Comparison of ENCODE assay signal across 8 cellular contexts in the genomic region with DNA sequence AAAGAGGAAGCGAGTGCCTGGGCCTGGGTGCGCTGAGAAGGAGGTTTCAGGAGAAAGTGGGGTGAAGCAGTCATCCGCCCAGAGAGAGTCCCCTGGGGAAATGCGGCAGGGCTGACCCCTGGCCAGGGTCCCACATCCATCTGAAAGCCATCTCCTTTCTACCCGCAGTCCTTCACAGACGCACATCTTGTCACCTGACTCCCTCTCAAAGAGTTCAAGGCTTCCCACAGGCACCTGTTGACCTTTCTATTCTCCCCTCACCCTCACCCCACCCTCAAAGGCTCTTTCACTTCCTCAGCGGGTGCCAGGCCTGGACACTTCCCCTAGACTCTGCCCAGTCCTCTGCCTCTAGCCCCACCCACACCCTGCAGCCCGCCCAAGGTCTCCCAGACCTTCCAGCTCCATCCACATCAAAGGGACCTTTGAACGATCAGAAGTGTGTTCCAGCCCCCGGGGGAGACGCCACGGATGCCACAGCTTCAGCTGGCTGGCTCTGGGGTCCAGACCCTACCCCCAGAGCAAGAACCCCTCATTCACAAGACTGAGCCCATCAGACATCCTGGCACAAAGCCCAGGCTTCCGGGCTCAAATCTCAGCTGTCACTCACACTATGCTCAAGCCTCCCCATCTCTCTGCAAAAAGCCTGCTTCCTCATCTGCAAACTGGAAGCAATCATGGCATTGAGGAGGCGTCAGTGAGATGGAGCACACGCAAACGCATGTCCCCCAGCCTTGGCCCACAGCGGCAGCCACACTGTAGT. TPM values are rescaled to one million over a fixed set of nuclear protein-coding genes. Genes with fewer than 3 reads are reported as not detected.
DNase-seq lines count a peak whose midpoint lies in the region; ATAC-seq, FAIRE-seq and TF ChIP-seq lines count a peak whose summit lies in the region.

No MANE protein-coding gene starts in this region.

- H3K4me3 Mint-ChIP-seq in activated T-cell treated with anti-CD3 and anti-CD28 coated beads, Interleukin-2, amount 50 U/mL, for 4 hours = peak overlapping the region; percentile 77

- TF ChIP-seq POLR2A in GM15510 (IDR thresholded peaks at IDR 0.05; ENCODE audit: borderline replicate concordance, extremely low read depth, insufficient read length) = peak; percentile 36
- no peak for TF ChIP-seq POLR2A in heart left ventricle (IDR thresholded peaks at IDR 0.05)
- no peak for TF ChIP-seq POLR2A in stomach (IDR thresholded peaks at IDR 0.05)

- 40 to 53% (median 44%) methylated on average over 15 to 17 of the region's 17 CpGs for WGBS in heart left ventricle, 4 donors
- 42 to 66% (median 61%) methylated on average over 14 to 17 of the region's 17 CpGs for WGBS in stomach, 5 donors

- H3K4me1 Mint-ChIP-seq in activated T-cell treated with anti-CD3 and anti-CD28 coated beads, Interleukin-2, amount 50 U/mL, for 4 hours (ENCODE audit: low read depth) = peaks cover 40% of the 10 kb centered on the region

- DNase-seq in Jurkat, Clone E6-1 (ENCODE audit: low read depth, low spot score) = peak; percentile 71
- DNase-seq in activated T-cell treated with anti-CD3 and anti-CD28 coated beads, Interleukin-2, amount 50 U/mL, for 4 hours = no peak
- peak; percentile 64 to 84 (median 72) for DNase-seq in heart left ventricle
- peak; percentile 48 for DNase-seq in stomach
- DNase-seq in NCI-H1417 (lab: John Stamatoyannopoulos, UW) = no peak
- DNase-seq in D721Med (ENCODE audit: insufficient read length, low spot score) = no peak

- H3K9me3 Mint-ChIP-seq in activated T-cell treated with anti-CD3 and anti-CD28 coated beads, Interleukin-2, amount 50 U/mL, for 4 hours = no peaks in the 10 kb centered on the region

- ATAC-seq in GM21619 (IDR thresholded peaks at IDR 0.05; ENCODE audit: unreplicated experiment) (peak; percentile 42), heart left ventricle (peak; percentile 29 to 71 (median 56))
- ATAC-seq in activated T-cell treated with anti-CD3 and anti-CD28 coated beads, Interleukin-2, amount 50 U/mL, for 4 hours = peak; percentile 7 to 26

- H3K27me3 Mint-ChIP-seq in activated T-cell treated with anti-CD3 and anti-CD28 coated beads, Interleukin-2, amount 50 U/mL, for 4 hours (ENCODE audit: low read depth) = no peaks in the 10 kb centered on the region

- H3K4me1 ChIP-seq in heart left ventricle = peaks cover 11 to 63% (median 36%) of the 10 kb centered on the region in 12 donors
- peaks cover 28 to 60% (median 47%) of the 10 kb centered on the region in 4 donors for H3K4me1 ChIP-seq in stomach

- H3K36me3 Mint-ChIP-seq in activated T-cell treated with anti-CD3 and anti-CD28 coated beads, Interleukin-2, amount 50 U/mL, for 4 hours (ENCODE audit: insufficient read depth) = no peaks in the 10 kb centered on the region

- H3K27ac ChIP-seq in heart left ventricle (peak overlapping the region in 8 of 12 donors; percentile 82 to 96 (median 88)), stomach (peak overlapping the region; percentile 8 to 90 (median 84))

- intact Hi-C loops in heart left ventricle (cut with DNase I) = no loop called here
- intact Hi-C loops in stomach (cut with DNase I; ENCODE audit: low total_unique reads) = loop anchor here (5.0 kb wide), 1 partner anchor 37 kb away; a partner anchor contains a TSS

- no peak for FAIRE-seq in D721Med (lab: Jason Lieb, UNC)

- TF ChIP-seq EP300 in stomach (IDR thresholded peaks at IDR 0.05) = no peak

- H3K4me3 ChIP-seq in Jurkat, Clone E6-1 (ENCODE audit: low read length) = no peak overlapping the region; the same call in 1 of the 2 replicates
- peak overlapping the region in 10 of 12 donors; percentile 72 to 97 (median 89) for H3K4me3 ChIP-seq in heart left ventricle
- peak overlapping the region; percentile 11 to 86 (median 77) for H3K4me3 ChIP-seq in stomach

- TF ChIP-seq CTCF in heart left ventricle (IDR thresholded peaks at IDR 0.05) = no peak
- no peak for TF ChIP-seq CTCF in stomach (IDR thresholded peaks at IDR 0.05)
- no peak for TF ChIP-seq CTCF in D721Med (IDR thresholded peaks at IDR 0.05; ENCODE audit: insufficient read depth, missing control alignments)

- no peaks in the 10 kb centered on the region for H3K9me3 ChIP-seq in heart left ventricle
- no peaks in the 10 kb centered on the region for H3K9me3 ChIP-seq in stomach

- H3K36me3 ChIP-seq in heart left ventricle (peaks cover 0 to 46% (median 27%) of the 10 kb centered on the region in 9 donors), stomach (peaks cover 9 to 41% (median 38%) of the 10 kb centered on the region in 4 donors)

- H3K27me3 ChIP-seq in heart left ventricle (no peaks in the 10 kb centered on the region), stomach (no peaks in the 10 kb centered on the region)

RNA-seq across cellular contexts. Expression of a gene that starts 2.1 kb away (rescaled TPM):
- not detected for polyA plus RNA-seq in Jurkat, Clone E6-1 (2012; ENCODE audit: insufficient read depth, insufficient read length)
- 10 to 100 TPM; 18.7 to 27.9 (median 20.0) TPM for total RNA-seq in activated T-cell treated with anti-CD3 and anti-CD28 coated beads, Interleukin-2, amount 50 U/mL, for 4 hours
- 100 to 1,000 TPM in 8 of 9 donors, 10 to 100 TPM in 1; 97.8 to 482 (median 138) TPM for total RNA-seq in heart left ventricle
- 100 to 1,000 TPM in 1 of 2 donors, 10 to 100 TPM in 1; 92.2 to 122 TPM for polyA plus RNA-seq in heart left ventricle
- total RNA-seq in stomach = 100 to 1,000 TPM in 1 of 5 donors, 10 to 100 TPM in 4; 35.3 to 134 (median 56.9) TPM
- 10 to 100 TPM; 41.7 to 59.1 (median 55.5) TPM for polyA plus RNA-seq in stomach

RNA-seq across cellular contexts. Expression of a gene that starts 14.3 kb away (rescaled TPM):
- 0.33 TPM for polyA plus RNA-seq in Jurkat, Clone E6-1 (2012; ENCODE audit: insufficient read depth, insufficient read length)
- not detected for total RNA-seq in activated T-cell treated with anti-CD3 and anti-CD28 coated beads, Interleukin-2, amount 50 U/mL, for 4 hours
- under 1 TPM; 0.07 to 0.64 (median 0.25) TPM for total RNA-seq in heart left ventricle
- under 1 TPM in 1 of 2 donors, not detected in 1; 0.17 TPM for polyA plus RNA-seq in heart left ventricle
- total RNA-seq in stomach = under 1 TPM in 1 of 5 donors, not detected in 4; 0.55 TPM
- polyA plus RNA-seq in stomach = under 1 TPM in 2 of 3 donors, not detected in 1; 0.03 to 0.12 TPM

RNA-seq across cellular contexts. Expression of a gene that starts 23.9 kb away (rescaled TPM):
- polyA plus RNA-seq in Jurkat, Clone E6-1 (2012; ENCODE audit: insufficient read depth, insufficient read length) = 134 TPM
- 100 to 1,000 TPM; 119 to 146 (median 128) TPM for total RNA-seq in activated T-cell treated with anti-CD3 and anti-CD28 coated beads, Interleukin-2, amount 50 U/mL, for 4 hours
- 10 to 100 TPM; 21.7 to 43.8 (median 27.7) TPM for total RNA-seq in heart left ventricle
- 10 to 100 TPM; 21.9 to 24.4 TPM for polyA plus RNA-seq in heart left ventricle
- total RNA-seq in stomach = 10 to 100 TPM; 20.9 to 59.5 (median 41.1) TPM
- polyA plus RNA-seq in stomach = 10 to 100 TPM; 34.7 to 47.5 (median 41.4) TPM

RNA-seq across cellular contexts. Expression of a gene that starts 27.2 kb away (rescaled TPM):
- polyA plus RNA-seq in Jurkat, Clone E6-1 (2012; ENCODE audit: insufficient read depth, insufficient read length) = 352 TPM
- 10 to 100 TPM; 86.1 to 99.3 (median 95.0) TPM for total RNA-seq in activated T-cell treated with anti-CD3 and anti-CD28 coated beads, Interleukin-2, amount 50 U/mL, for 4 hours
- total RNA-seq in heart left ventricle (100 to 1,000 TPM in 7 of 9 donors, 10 to 100 TPM in 2; 38.5 to 153 (median 116) TPM), stomach (100 to 1,000 TPM in 1 of 5 donors, 10 to 100 TPM in 4; 20.4 to 101 (median 27.4) TPM)
- polyA plus RNA-seq in heart left ventricle (100 to 1,000 TPM in 1 of 2 donors, 10 to 100 TPM in 1; 66.4 to 130 TPM), stomach (10 to 100 TPM; 56.4 to 78.5 (median 71.5) TPM)

RNA-seq across cellular contexts. Expression of a gene that starts 37.6 kb away (rescaled TPM):
- polyA plus RNA-seq in Jurkat, Clone E6-1 (2012; ENCODE audit: insufficient read depth, insufficient read length) = 161 TPM
- 100 to 1,000 TPM; 147 to 174 (median 160) TPM for total RNA-seq in activated T-cell treated with anti-CD3 and anti-CD28 coated beads, Interleukin-2, amount 50 U/mL, for 4 hours
- 10 to 100 TPM; 34.6 to 51.0 (median 43.7) TPM for total RNA-seq in heart left ventricle
- polyA plus RNA-seq in heart left ventricle = 10 to 100 TPM; 14.1 to 39.6 TPM
- 100 to 1,000 TPM in 1 of 5 donors, 10 to 100 TPM in 4; 35.7 to 322 (median 72.7) TPM for total RNA-seq in stomach
- polyA plus RNA-seq in stomach = 10 to 100 TPM; 20.0 to 65.8 (median 31.3) TPM

Comparison
In these comparisons a context has a peak if more than half of its experiments do, and no peak if none do; other contexts are left out.
1. DNase-seq: peak in Jurkat, Clone E6-1 (single experiment), heart left ventricle (5 of 5) and stomach (single experiment); none in activated T-cell treated with anti-CD3 and anti-CD28 coated beads, Interleukin-2, amount 50 U/mL, for 4 hours (single experiment), NCI-H1417 (0 of 3) and D721Med (single experiment).
2. Peak in every context shown above with its lines, with median percentiles within 50 percentile points of each other: ATAC-seq.